In genomic region chr10:103440416-103440815, GRCh38 we compare ENCODE assay signal across 16 cellular contexts. TPM values are rescaled to one million over a fixed set of nuclear protein-coding genes. Genes with fewer than 3 reads are reported as not detected.
DNase-seq lines count a peak whose midpoint lies in the region; ATAC-seq and TF ChIP-seq lines count a peak whose summit lies in the region.
"Had no signal": no experiment of that assay in that cellular context is flagged by ENCODE, and none has a peak within 500 bp of the region (broad histone marks: within the 10 kb centered on the region; RNA-seq: fewer than 3 reads in every experiment).

No MANE protein-coding gene starts in this region.

- peaks cover 21% of the 10 kb centered on the region for H3K36me3 Mint-ChIP-seq in activated naive CD4-positive, alpha-beta T cell treated with anti-CD3 and anti-CD28 coated beads, Interleukin-2, amount 50 U/mL, for 24 hours
- H3K36me3 Mint-ChIP-seq in activated T-helper 17 cell treated with anti-CD3 and anti-CD28 coated beads, Interleukin-2, amount 50 U/mL, for 72 hours (ENCODE audit: low read depth), result peaks cover 99% of the 10 kb centered on the region
- peaks cover 27% of the 10 kb centered on the region for H3K36me3 Mint-ChIP-seq in progenitor cell of endocrine pancreas (ENCODE audit: insufficient read depth)

- no peak for ATAC-seq in activated T-helper 17 cell treated with anti-CD3 and anti-CD28 coated beads, Interleukin-2, amount 50 U/mL, for 72 hours (replicated peaks)

- TF ChIP-seq CTCF in progenitor cell of endocrine pancreas (IDR thresholded peaks at IDR 0.05; ENCODE audit: unreplicated experiment), result no peak

- H3K27me3 ChIP-seq in H7 (ENCODE audit: control insufficient read depth, insufficient read depth, low read length), result no peaks in the 10 kb centered on the region

- no peak overlapping the region for H3K4me3 Mint-ChIP-seq in activated naive CD4-positive, alpha-beta T cell treated with anti-CD3 and anti-CD28 coated beads, Interleukin-2, amount 50 U/mL, for 24 hours
- no peak overlapping the region for H3K4me3 Mint-ChIP-seq in activated T-helper 17 cell treated with anti-CD3 and anti-CD28 coated beads, Interleukin-2, amount 50 U/mL, for 72 hours
- no peak overlapping the region for H3K4me3 Mint-ChIP-seq in progenitor cell of endocrine pancreas (ENCODE audit: low read depth)

- H3K27me3 Mint-ChIP-seq in activated naive CD4-positive, alpha-beta T cell treated with anti-CD3 and anti-CD28 coated beads, Interleukin-2, amount 50 U/mL, for 24 hours, result no peaks in the 10 kb centered on the region
- H3K27me3 Mint-ChIP-seq in activated T-helper 17 cell treated with anti-CD3 and anti-CD28 coated beads, Interleukin-2, amount 50 U/mL, for 72 hours, result no peaks in the 10 kb centered on the region
- H3K27me3 Mint-ChIP-seq in progenitor cell of endocrine pancreas, result no peaks in the 10 kb centered on the region

- no peaks in the 10 kb centered on the region for H3K4me1 Mint-ChIP-seq in activated naive CD4-positive, alpha-beta T cell treated with anti-CD3 and anti-CD28 coated beads, Interleukin-2, amount 50 U/mL, for 24 hours
- peaks cover 5% of the 10 kb centered on the region for H3K4me1 Mint-ChIP-seq in activated T-helper 17 cell treated with anti-CD3 and anti-CD28 coated beads, Interleukin-2, amount 50 U/mL, for 72 hours
- peaks cover 7% of the 10 kb centered on the region for H3K4me1 Mint-ChIP-seq in progenitor cell of endocrine pancreas (ENCODE audit: low read depth)

- no peak for DNase-seq in activated naive CD4-positive, alpha-beta T cell treated with Interleukin-2 at 50 U/mL for 16 hours
- peak; percentile 41 for DNase-seq in H7
- no peak for DNase-seq in progenitor cell of endocrine pancreas (ENCODE audit: low spot score, unreplicated experiment)
- no peak for DNase-seq in NCI-H187 treated with DMSO at 0.1 percent for 48 hours (lab: John Stamatoyannopoulos, UW)
- no peak for DNase-seq in COR-L47 (lab: John Stamatoyannopoulos, UW)
- DNase-seq in NCI-H2171 (lab: John Stamatoyannopoulos, UW), result no peak
- DNase-seq: IMR-90, NCI-H1417 treated with DMSO at 0.1 percent for 48 hours, NCI-H2081, NCI-H524 treated with DMSO at 0.1 percent for 48 hours, OCI-M1, RPMI8226 had no signal

- H3K4me3 ChIP-seq in H7 (ENCODE audit: insufficient read depth, low read depth, low read length), result no peak overlapping the region

- peak overlapping the region; percentile 30 for H3K27ac Mint-ChIP-seq in activated naive CD4-positive, alpha-beta T cell treated with anti-CD3 and anti-CD28 coated beads, Interleukin-2, amount 50 U/mL, for 24 hours
- peak overlapping the region; percentile 75 for H3K27ac Mint-ChIP-seq in activated T-helper 17 cell treated with anti-CD3 and anti-CD28 coated beads, Interleukin-2, amount 50 U/mL, for 72 hours
- peak overlapping the region; percentile 87 for H3K27ac Mint-ChIP-seq in progenitor cell of endocrine pancreas

- peaks cover 63% of the 10 kb centered on the region for H3K36me3 ChIP-seq in H7 (replicated peaks; ENCODE audit: control insufficient read depth, insufficient read depth, low read length)

- H3K9me3 Mint-ChIP-seq in activated naive CD4-positive, alpha-beta T cell treated with anti-CD3 and anti-CD28 coated beads, Interleukin-2, amount 50 U/mL, for 24 hours, result no peaks in the 10 kb centered on the region
- no peaks in the 10 kb centered on the region for H3K9me3 Mint-ChIP-seq in activated T-helper 17 cell treated with anti-CD3 and anti-CD28 coated beads, Interleukin-2, amount 50 U/mL, for 72 hours
- no peaks in the 10 kb centered on the region for H3K9me3 Mint-ChIP-seq in progenitor cell of endocrine pancreas (ENCODE audit: low read depth)

RNA-seq across cellular contexts. Expression of gene CALHM2, which starts 11.8 kb away (rescaled TPM):
- 2.4 and 3.4 TPM in 2 replicates for total RNA-seq in H7 (2014; rRNA removed; shearing (Covaris generic))
- total RNA-seq in activated T-helper 17 cell treated with anti-CD3 and anti-CD28 coated beads, Interleukin-2, amount 50 U/mL, for 72 hours, result 10 to 100 TPM; 18.2 to 26.0 TPM
- 0.58 and 0.69 TPM in 2 replicates for total RNA-seq in progenitor cell of endocrine pancreas
- total RNA-seq: SK-MEL-5 had no signal

RNA-seq across cellular contexts. Expression of gene CALHM1, which starts 18.3 kb away (rescaled TPM):
- 0.07 TPM in 1 of 2 replicates, not detected in the other for total RNA-seq in H7 (2014; rRNA removed; shearing (Covaris generic))
- under 1 TPM in 1 of 2 donors, not detected in 1; 0.11 TPM for total RNA-seq in activated T-helper 17 cell treated with anti-CD3 and anti-CD28 coated beads, Interleukin-2, amount 50 U/mL, for 72 hours
- total RNA-seq in progenitor cell of endocrine pancreas, result not detected in 2 replicates
- total RNA-seq: IMR-90, LHCN-M2, SK-MEL-5 had no signal

RNA-seq across cellular contexts. Expression of gene CALHM3, which starts 38.6 kb away (rescaled TPM):
- total RNA-seq in H7 (2014; rRNA removed; shearing (Covaris generic)), result 0.10 and 0.15 TPM in 2 replicates
- total RNA-seq in activated T-helper 17 cell treated with anti-CD3 and anti-CD28 coated beads, Interleukin-2, amount 50 U/mL, for 72 hours, result not detected
- total RNA-seq in progenitor cell of endocrine pancreas, result 0.41 and 1.3 TPM in 2 replicates
- total RNA-seq: IMR-90, LHCN-M2, SK-MEL-5 had no signal

RNA-seq across cellular contexts. Expression of gene PDCD11, which starts 44.0 kb away (rescaled TPM):
- 55.7 and 56.2 TPM in 2 replicates for total RNA-seq in H7 (2014; rRNA removed; shearing (Covaris generic))
- total RNA-seq in activated T-helper 17 cell treated with anti-CD3 and anti-CD28 coated beads, Interleukin-2, amount 50 U/mL, for 72 hours, result 10 to 100 TPM; 50.1 to 79.5 TPM
- 56.1 and 58.1 TPM in 2 replicates for total RNA-seq in progenitor cell of endocrine pancreas

RNA-seq across cellular contexts. Expression of gene ATP5MK, which starts 44.1 kb away (rescaled TPM):
- total RNA-seq in H7 (2014; rRNA removed; shearing (Covaris generic)), result 322 and 339 TPM in 2 replicates
- 100 to 1,000 TPM; 290 to 425 TPM for total RNA-seq in activated T-helper 17 cell treated with anti-CD3 and anti-CD28 coated beads, Interleukin-2, amount 50 U/mL, for 72 hours
- 251 and 264 TPM in 2 replicates for total RNA-seq in progenitor cell of endocrine pancreas

Comparison
In these comparisons a context has a peak if more than half of its experiments do, and no peak if none do; other contexts are left out.
1. H3K27ac Mint-ChIP-seq: peak in every context shown above with its lines; median percentile 87 in progenitor cell of endocrine pancreas; 75 in activated T-helper 17 cell treated with anti-CD3 and anti-CD28 coated beads, Interleukin-2, amount 50 U/mL, for 72 hours; 30 in activated naive CD4-positive, alpha-beta T cell treated with anti-CD3 and anti-CD28 coated beads, Interleukin-2, amount 50 U/mL, for 24 hours.